ENCODE assay signal across 1 cellular context in the genomic region with DNA sequence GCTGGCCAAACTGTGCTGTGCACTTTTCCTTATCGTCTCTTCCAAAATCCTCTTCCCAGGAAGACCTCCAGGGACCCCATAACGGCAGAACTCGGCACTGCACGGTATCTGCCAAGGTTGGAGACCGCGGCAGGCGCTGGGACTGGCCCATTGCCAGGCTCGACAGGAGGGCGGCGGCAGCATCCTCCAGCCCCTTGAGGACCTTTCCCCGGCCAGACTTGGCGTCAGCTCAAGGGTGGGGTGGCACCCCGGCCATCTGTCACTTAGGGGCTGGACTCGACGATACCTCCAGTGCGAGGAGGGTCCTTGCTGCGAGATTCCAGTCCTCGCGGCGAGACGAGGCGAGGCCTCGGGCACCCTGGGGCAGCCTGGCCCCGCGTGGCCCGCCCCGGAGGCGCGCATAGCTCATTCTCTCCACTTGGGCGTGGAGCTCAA.
TF ChIP-seq lines count a peak whose summit lies in the region.

No MANE protein-coding gene starts in this region.

TF ChIP-seq in IMR-90, 13 proteins besides CTCF, POLR2A, EP300 and RAD21 (continued from another document):
- TF ChIP-seq, protein P1, sequence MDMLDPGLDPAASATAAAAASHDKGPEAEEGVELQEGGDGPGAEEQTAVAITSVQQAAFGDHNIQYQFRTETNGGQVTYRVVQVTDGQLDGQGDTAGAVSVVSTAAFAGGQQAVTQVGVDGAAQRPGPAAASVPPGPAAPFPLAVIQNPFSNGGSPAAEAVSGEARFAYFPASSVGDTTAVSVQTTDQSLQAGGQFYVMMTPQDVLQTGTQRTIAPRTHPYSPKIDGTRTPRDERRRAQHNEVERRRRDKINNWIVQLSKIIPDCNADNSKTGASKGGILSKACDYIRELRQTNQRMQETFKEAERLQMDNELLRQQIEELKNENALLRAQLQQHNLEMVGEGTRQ (IDR thresholded peaks at IDR 0.05; ENCODE audit: low read depth, low read length), result no peak
- TF ChIP-seq MAZ (IDR thresholded peaks at IDR 0.05; ENCODE audit: borderline replicate concordance, low read depth, low read length), result no peak
- no peak for TF ChIP-seq SMC3 (IDR thresholded peaks at IDR 0.05; ENCODE audit: low read depth, low read length)
- no peak for TF ChIP-seq MAFK (IDR thresholded peaks at IDR 0.05; ENCODE audit: low read depth, low read length)
TF ChIP-seq in IMR-90: peak in this region for 0.
